Comparison of ENCODE assay signal across 14 cellular contexts in the genomic region with DNA sequence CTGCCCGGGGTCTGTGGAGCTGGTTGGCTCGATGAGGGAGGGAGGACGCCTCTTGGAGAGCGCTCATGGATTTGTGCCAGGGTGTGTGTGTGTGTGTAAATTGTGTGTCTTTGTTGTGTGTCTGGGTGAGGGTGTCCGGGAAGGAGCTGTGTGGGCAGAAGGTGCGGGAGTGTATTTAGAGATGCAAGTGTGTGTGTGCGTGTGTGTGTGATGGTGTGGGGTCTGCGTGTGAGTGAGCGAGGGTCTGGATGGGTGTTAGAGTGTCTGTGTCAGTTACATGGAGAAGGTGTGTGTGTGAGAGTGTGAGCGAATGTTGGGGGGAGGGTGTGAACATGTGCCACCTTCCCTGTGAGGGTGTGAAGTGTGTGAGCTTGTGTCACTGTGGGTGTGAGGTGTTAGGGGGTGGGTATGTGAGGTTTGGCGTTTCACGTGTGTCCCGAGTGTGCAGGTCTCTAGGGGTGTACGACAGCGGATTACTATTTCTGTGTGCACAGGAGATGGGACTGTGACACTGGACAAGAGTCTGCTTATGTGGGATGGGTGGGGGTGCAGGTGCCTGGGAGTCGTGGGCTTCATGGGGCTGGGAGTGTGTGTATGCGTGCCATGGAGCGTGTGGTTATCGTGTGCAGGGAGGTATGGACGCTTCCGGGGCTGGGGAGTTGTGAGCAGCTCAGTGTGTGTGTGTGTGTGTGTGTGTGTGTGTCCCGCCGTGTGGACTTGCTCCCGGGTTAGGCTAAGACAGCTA. TPM values are rescaled to one million over a fixed set of nuclear protein-coding genes. Genes with fewer than 3 reads are reported as not detected.
A peak's percentile ranks its signal among the peaks of the same experiment; 100 is the strongest.
DNase-seq lines count a peak whose midpoint lies in the region; FAIRE-seq and TF ChIP-seq lines count a peak whose summit lies in the region.
"Had no signal": no experiment of that assay in that cellular context is flagged by ENCODE, and none has a peak within 500 bp of the region (broad histone marks: within the 10 kb centered on the region; RNA-seq: fewer than 3 reads in every experiment).

No MANE protein-coding gene starts in this region.

- POLR2A ChIA-PET in Caco-2 (lab: Charles Lee), result no interaction called here

- FAIRE-seq in HTR-8/SVneo (lab: Jason Lieb, UNC), result peak; percentile 4

- no peaks in the 10 kb centered on the region for H3K36me3 Mint-ChIP-seq in Caco-2 (ENCODE audit: insufficient read depth, unreplicated experiment)

- intact Hi-C loops in Caco-2 (cut with micrococcal nuclease; ENCODE audit: unreplicated experiment), result no loop called here

- H3K27me3 Mint-ChIP-seq in Caco-2 (ENCODE audit: insufficient read depth, unreplicated experiment), result peaks cover 25% of the 10 kb centered on the region

- no peaks in the 10 kb centered on the region; the same call in 1 of the 2 replicates for H3K27me3 ChIP-seq in Caco-2 (replicated peaks; ENCODE audit: control insufficient read depth, insufficient read depth, low read length)

- no peak overlapping the region for H3K4me3 ChIP-seq in Caco-2 (ENCODE audit: low read depth, low read length)
- H3K4me3 ChIP-seq: SJSA1 had no signal

- no TSS peak for BruUV-seq in Caco-2 (replicated peaks; lab: Mats Ljungman, UMichigan)

- H3K9me3 Mint-ChIP-seq in Caco-2 (ENCODE audit: unreplicated experiment), result no peaks in the 10 kb centered on the region

- H3K4me1 ChIP-seq in Caco-2, result no peaks in the 10 kb centered on the region
- H3K4me1 ChIP-seq: SJSA1 had no signal

- no peaks in the 10 kb centered on the region for H3K4me1 Mint-ChIP-seq in Caco-2 (ENCODE audit: low read depth, unreplicated experiment)

- DNase-seq in DMS79 treated with DMSO at 0.1 percent for 48 hours (lab: John Stamatoyannopoulos, UW), result peak; percentile 68
- no peak for DNase-seq in DMS79 (lab: John Stamatoyannopoulos, UW)
- no peak for DNase-seq in HTR-8/SVneo (ENCODE audit: insufficient read length, low spot score)
- DNase-seq in ecto neural progenitor cell (ENCODE audit: low spot score), result peak; percentile 60
- DNase-seq in occipital lobe (lab: John Stamatoyannopoulos, UW), result peak; percentile 61
- no peak for DNase-seq in GDM1 (lab: John Stamatoyannopoulos, UW)
- no peak for DNase-seq in Caco-2
- DNase-seq in iPS-NIHi7 (ENCODE audit: extremely low spot score), result no peak
- DNase-seq: central memory CD4-positive, alpha-beta T cell; COR-L47; kidney glomerular epithelial cell; NCI-H2081 treated with DMSO at 0.1 percent for 48 hours; stimulated activated CD4-positive, alpha-beta T cell treated with anti-CD3 and anti-CD28 coated beads, Interleukin-2, amount 100 ng/mL, for 48 hours had no signal

- no peaks in the 10 kb centered on the region for H3K9me3 ChIP-seq in Caco-2
- H3K9me3 ChIP-seq: SJSA1 had no signal

- no peak overlapping the region for H3K27ac Mint-ChIP-seq in Caco-2 (ENCODE audit: unreplicated experiment)

- no peak overlapping the region for H3K4me3 Mint-ChIP-seq in Caco-2 (ENCODE audit: unreplicated experiment)

- H3K36me3 ChIP-seq in Caco-2 (ENCODE audit: control insufficient read depth, insufficient read depth, low read length), result no peaks in the 10 kb centered on the region
- H3K36me3 ChIP-seq: SJSA1 had no signal

- CTCF ChIA-PET in Caco-2 (lab: Charles Lee), result interaction anchor here (0.7 kb wide), 1 partner anchor 307 kb away, joined by 5 read pairs; no protein-coding TSS in a partner anchor

- no peak for TF ChIP-seq CTCF in Caco-2 (IDR thresholded peaks at IDR 0.05; ENCODE audit: insufficient read depth in 1 of 2, low read depth in 1 of 2, low read length in 1 of 2, severe bottlenecking in 1 of 2, unreplicated experiment in 1 of 2)

RNA-seq across cellular contexts. Expression of a gene that starts 0.9 kb away (rescaled TPM):
- total RNA-seq in occipital lobe (45.9 TPM), Caco-2 (2022) (not detected in 2 replicates)
- total RNA-seq: SJSA1 had no signal

Comparison
In these comparisons a context has a peak if more than half of its experiments do, and no peak if none do; other contexts are left out.
1. DNase-seq: peak in DMS79 treated with DMSO at 0.1 percent for 48 hours (single experiment), ecto neural progenitor cell (single experiment) and occipital lobe (single experiment); none in DMS79 (single experiment), HTR-8/SVneo (single experiment), GDM1 (single experiment), Caco-2 (0 of 2) and iPS-NIHi7 (single experiment).
2. RNA of a gene that starts 0.9 kb away (total RNA-seq): 45.9 TPM in occipital lobe (single experiment); not detected in Caco-2; every median in the first group is over 10 times any median in the second.